In genomic region chr6:45902984-45903383, GRCh38 we compare ENCODE assay signal across 8 cellular contexts.
"Had no signal": no experiment of that assay in that cellular context is flagged by ENCODE, and none has a peak within 500 bp of the region (broad histone marks: within the 10 kb centered on the region; RNA-seq: fewer than 3 reads in every experiment).

No MANE protein-coding gene starts in this region.

- H3K27me3 Mint-ChIP-seq: IgD-negative memory B cell had no signal

- DNase-seq: GM23248, H7, HFFc6 had no signal

- H3K4me3 ChIP-seq: GM23248, HAP-1 had no signal

- H2AFZ ChIP-seq: GM23248 had no signal

- ATAC-seq: HCT116, HepG2 had no signal

- H3K36me3 Mint-ChIP-seq: IgD-negative memory B cell had no signal

- H3K27ac Mint-ChIP-seq: HFFc6, IgD-negative memory B cell had no signal

- H3K9ac ChIP-seq: GM23248 had no signal

- H3K4me3 Mint-ChIP-seq: HFFc6, IgD-negative memory B cell had no signal

- H3K27ac ChIP-seq: GM23248, HL-60 had no signal

- H3K36me3 ChIP-seq: HAP-1 had no signal

- FAIRE-seq: HepG2 had no signal

- H3K9me3 ChIP-seq: HAP-1 had no signal

- H3K4me1 Mint-ChIP-seq: IgD-negative memory B cell had no signal

- H3K9me3 Mint-ChIP-seq: HFFc6 had no signal
